Comparison of ENCODE assay signal across 15 cellular contexts in the genomic region with DNA sequence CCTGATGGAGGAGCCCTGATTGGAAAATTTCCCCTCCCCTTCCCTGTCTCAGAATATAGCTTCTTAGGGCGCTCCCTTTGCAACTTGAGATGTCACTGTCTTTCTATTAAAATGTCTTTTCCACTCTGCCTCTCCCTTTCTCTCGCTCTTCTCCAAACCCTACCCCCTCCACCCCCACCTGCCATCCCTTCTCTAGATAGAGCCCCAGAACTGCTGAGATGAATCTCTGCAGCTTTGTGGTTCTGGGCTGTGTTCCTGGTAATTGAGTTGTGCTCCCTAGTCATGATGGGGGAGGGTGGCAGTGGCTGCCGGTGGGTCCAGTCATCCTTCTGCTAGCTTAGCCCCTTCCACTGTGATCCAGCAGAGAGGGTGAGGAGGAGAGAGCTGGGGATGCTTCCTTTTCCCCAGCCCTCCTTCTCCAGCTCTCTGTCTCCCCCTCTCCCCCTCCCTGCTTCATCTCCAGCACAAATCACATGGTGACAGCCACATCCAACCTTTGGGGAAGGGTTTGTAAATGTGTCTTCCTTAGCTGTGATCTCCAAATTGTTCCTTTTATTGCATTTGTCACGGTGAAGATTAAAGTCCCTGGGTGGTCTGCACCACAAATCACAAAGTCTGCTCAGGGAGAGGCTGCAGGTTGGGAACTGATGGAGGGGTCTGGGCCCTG. TPM values are rescaled to one million over a fixed set of nuclear protein-coding genes. Genes with fewer than 3 reads are reported as not detected.
DNase-seq lines count a peak whose midpoint lies in the region; ATAC-seq and TF ChIP-seq lines count a peak whose summit lies in the region.
"Had no signal": no experiment of that assay in that cellular context is flagged by ENCODE, and none has a peak within 500 bp of the region (broad histone marks: within the 10 kb centered on the region; RNA-seq: fewer than 3 reads in every experiment).

No MANE protein-coding gene starts in this region.

- no peak overlapping the region for H3K4me3 ChIP-seq in body of pancreas
- H3K4me3 ChIP-seq: BLaER1 treated with 17β-estradiol and CSF1 and Interleukin-3, amounts not matched to agents 10 nM and 100 nM had no signal

- TF ChIP-seq CTCF in nephron (IDR thresholded peaks at IDR 0.05; ENCODE audit: unreplicated experiment in 3 of 3), result no peak
- no peak for TF ChIP-seq CTCF in body of pancreas (IDR thresholded peaks at IDR 0.05)

- H3K27ac ChIP-seq in body of pancreas, result no peak overlapping the region
- H3K27ac ChIP-seq: BLaER1 treated with 17β-estradiol and CSF1 and Interleukin-3, amounts not matched to agents 10 nM and 100 nM had no signal

- peak overlapping the region; percentile 15 for H3K27ac Mint-ChIP-seq in activated naive CD8-positive, alpha-beta T cell treated with anti-CD3 and anti-CD28 coated beads, Interleukin-2, amount 50 U/mL, for 24 hours
- no peak overlapping the region for H3K27ac Mint-ChIP-seq in activated naive CD8-positive, alpha-beta T cell treated with anti-CD3 and anti-CD28 coated beads for 36 hours
- peak overlapping the region; percentile 48 to 72 (median 63) for H3K27ac Mint-ChIP-seq in nephron
- H3K27ac Mint-ChIP-seq: CD4-positive, CD25-positive, alpha-beta regulatory T cell had no signal

- H3K9me3 Mint-ChIP-seq in activated naive CD8-positive, alpha-beta T cell treated with anti-CD3 and anti-CD28 coated beads, Interleukin-2, amount 50 U/mL, for 24 hours, result no peaks in the 10 kb centered on the region
- H3K9me3 Mint-ChIP-seq in activated naive CD8-positive, alpha-beta T cell treated with anti-CD3 and anti-CD28 coated beads for 36 hours, result no peaks in the 10 kb centered on the region
- no peaks in the 10 kb centered on the region for H3K9me3 Mint-ChIP-seq in nephron
- H3K9me3 Mint-ChIP-seq: CD4-positive, CD25-positive, alpha-beta regulatory T cell had no signal

- no peak for DNase-seq in activated naive CD8-positive, alpha-beta T cell treated with anti-CD3 and anti-CD28 coated beads, Interleukin-2, amount 50 U/mL, for 24 hours
- DNase-seq in activated naive CD8-positive, alpha-beta T cell treated with anti-CD3 and anti-CD28 coated beads for 36 hours, result no peak
- DNase-seq in astrocyte of the hippocampus (ENCODE audit: low read depth, low spot score) (peak; percentile 46), NCI-H2107 treated with DMSO at 0.1 percent for 48 hours (lab: John Stamatoyannopoulos, UW; ENCODE audit: unreplicated experiment) (no peak), body of pancreas (no peak), NCI-H524 treated with DMSO at 0.1 percent for 48 hours (lab: John Stamatoyannopoulos, UW) (no peak)
- DNase-seq in activated naive CD4-positive, alpha-beta T cell treated with Interleukin-2 at 50 U/mL for 16 hours, result no peak
- DNase-seq: 8988T; ACHN; CD4-positive, CD25-positive, alpha-beta regulatory T cell; DMS53; GF-D8 had no signal

- no peak for ATAC-seq in activated naive CD8-positive, alpha-beta T cell treated with anti-CD3 and anti-CD28 coated beads, Interleukin-2, amount 50 U/mL, for 24 hours
- ATAC-seq in body of pancreas, result no peak
- ATAC-seq: HCT116 had no signal

- no peaks in the 10 kb centered on the region for H3K27me3 ChIP-seq in body of pancreas

- peaks cover 43% of the 10 kb centered on the region for H3K27me3 Mint-ChIP-seq in activated naive CD8-positive, alpha-beta T cell treated with anti-CD3 and anti-CD28 coated beads, Interleukin-2, amount 50 U/mL, for 24 hours
- peaks cover 53% of the 10 kb centered on the region for H3K27me3 Mint-ChIP-seq in activated naive CD8-positive, alpha-beta T cell treated with anti-CD3 and anti-CD28 coated beads for 36 hours
- H3K27me3 Mint-ChIP-seq in nephron (ENCODE audit: low read depth), result peaks cover 50% of the 10 kb centered on the region

- intact Hi-C loops in body of pancreas (cut with DNase I), result no loop called here

- H3K4me1 ChIP-seq in body of pancreas, result no peaks in the 10 kb centered on the region
- H3K4me1 ChIP-seq: BLaER1 treated with 17β-estradiol and CSF1 and Interleukin-3, amounts not matched to agents 10 nM and 100 nM had no signal

- H3K36me3 ChIP-seq in body of pancreas (replicated peaks in 1 of 2; ENCODE audit: insufficient read depth in 1 of 2, low read depth in 2 of 2), result no peaks in the 10 kb centered on the region
- H3K36me3 ChIP-seq: BLaER1 treated with 17β-estradiol and CSF1 and Interleukin-3, amounts not matched to agents 10 nM and 100 nM had no signal

- no peaks in the 10 kb centered on the region for H3K36me3 Mint-ChIP-seq in activated naive CD8-positive, alpha-beta T cell treated with anti-CD3 and anti-CD28 coated beads, Interleukin-2, amount 50 U/mL, for 24 hours (ENCODE audit: low read depth)
- H3K36me3 Mint-ChIP-seq in activated naive CD8-positive, alpha-beta T cell treated with anti-CD3 and anti-CD28 coated beads for 36 hours, result no peaks in the 10 kb centered on the region
- H3K36me3 Mint-ChIP-seq in nephron (ENCODE audit: low read depth), result no peaks in the 10 kb centered on the region
- H3K36me3 Mint-ChIP-seq: CD4-positive, CD25-positive, alpha-beta regulatory T cell had no signal

- H3K9me3 ChIP-seq in body of pancreas, result no peaks in the 10 kb centered on the region
- H3K9me3 ChIP-seq: BLaER1 treated with 17β-estradiol and CSF1 and Interleukin-3, amounts not matched to agents 10 nM and 100 nM had no signal

- no peak for TF ChIP-seq POLR2A in body of pancreas (IDR thresholded peaks at IDR 0.05)

- no peak overlapping the region for H3K4me3 Mint-ChIP-seq in activated naive CD8-positive, alpha-beta T cell treated with anti-CD3 and anti-CD28 coated beads, Interleukin-2, amount 50 U/mL, for 24 hours
- no peak overlapping the region for H3K4me3 Mint-ChIP-seq in activated naive CD8-positive, alpha-beta T cell treated with anti-CD3 and anti-CD28 coated beads for 36 hours
- H3K4me3 Mint-ChIP-seq in nephron, result no peak overlapping the region
- H3K4me3 Mint-ChIP-seq: CD4-positive, CD25-positive, alpha-beta regulatory T cell had no signal

- H3K4me1 Mint-ChIP-seq in activated naive CD8-positive, alpha-beta T cell treated with anti-CD3 and anti-CD28 coated beads, Interleukin-2, amount 50 U/mL, for 24 hours, result no peaks in the 10 kb centered on the region
- H3K4me1 Mint-ChIP-seq in activated naive CD8-positive, alpha-beta T cell treated with anti-CD3 and anti-CD28 coated beads for 36 hours, result no peaks in the 10 kb centered on the region
- peaks cover 71% of the 10 kb centered on the region for H3K4me1 Mint-ChIP-seq in nephron
- H3K4me1 Mint-ChIP-seq: CD4-positive, CD25-positive, alpha-beta regulatory T cell had no signal

- WGBS in body of pancreas, 2 donors, result 53 to 55% methylated on average over 4 of the region's 4 CpGs

RNA-seq across cellular contexts. Expression of a gene that starts 50.7 kb away (rescaled TPM):
- total RNA-seq in activated naive CD8-positive, alpha-beta T cell treated with anti-CD3 and anti-CD28 coated beads for 36 hours, result 10 to 100 TPM; 14.0 to 14.3 TPM
- total RNA-seq in body of pancreas, result 1 to 10 TPM; 8.8 to 9.9 TPM
